31 cellular contexts compared by ENCODE assay signal in genomic region chr10:48411510-48411909, GRCh38.
"Had no signal": no experiment of that assay in that cellular context is flagged by ENCODE, and none has a peak within 500 bp of the region (broad histone marks: within the 10 kb centered on the region; RNA-seq: fewer than 3 reads in every experiment).

No MANE protein-coding gene starts in this region.

- H3K27ac Mint-ChIP-seq: naive B cell; natural killer cell; nephron; neural progenitor cell; progenitor cell of endocrine pancreas; stimulated activated memory B cell treated with anti-CD40 and anti-IgM and Interleukin-4, amounts not matched to agents 10 μg/mL and 1 μg/mL and 100 μg/mL, for 72 hours; stimulated activated naive CD8-positive, alpha-beta T cell treated with anti-CD3 and anti-CD28 coated beads, Interleukin-15, amount 100 ng/mL, for 72 hours; type B pancreatic cell had no signal

- H3K9me3 ChIP-seq: ovary, suprapubic skin, testis had no signal

- H2AFZ ChIP-seq: neural progenitor cell, parathyroid adenoma had no signal

- H3K4me1 ChIP-seq: neural progenitor cell, parathyroid adenoma, psoas muscle, spleen, suprapubic skin, testis, transverse colon, vagina had no signal

- DNase-seq: naive B cell; natural killer cell; occipital lobe; ovary; psoas muscle; right cardiac atrium; spleen; stimulated activated CD4-positive, alpha-beta T cell treated with anti-CD3 and anti-CD28 coated beads, Interleukin-12 subunit alpha, Interleukin-12 subunit beta, amount 100 ng/mL, for 4 hours; stimulated activated CD4-positive, alpha-beta T cell treated with anti-CD3 and anti-CD28 coated beads, Interleukin-1b, Interleukin-23, amount 100 ng/mL, for 48 hours; stimulated activated CD4-positive, alpha-beta T cell treated with anti-CD3 and anti-CD28 coated beads, Interleukin-4, amount 100 ng/mL, for 1 hour; stimulated activated CD4-positive, alpha-beta T cell treated with anti-CD3 and anti-CD28 coated beads, Interleukin-4, amount 100 ng/mL, for 4 hours; stimulated activated CD8-positive, alpha-beta memory T cell treated with anti-CD3 and anti-CD28 coated beads, Interleukin-4, amount 100 ng/mL, for 48 hours; stimulated activated naive CD4-positive, alpha-beta T cell; stimulated activated naive CD8-positive, alpha-beta T cell treated with anti-CD3 and anti-CD28 coated beads, Interleukin-15, amount 100 ng/mL, for 72 hours; stimulated activated naive CD8-positive, alpha-beta T cell treated with anti-CD3 and anti-CD28 coated beads, Interleukin-15, Interleukin-2, amounts not matched to agents 100 U/mL and 50 U/mL, for 24 hours; substantia nigra; testis; tibial artery; transverse colon had no signal

- H3K36me3 ChIP-seq: ovary had no signal

- H3K27me3 ChIP-seq: neural progenitor cell, ovary, spleen, suprapubic skin, testis, tibial artery, transverse colon, vagina had no signal

- H3K9ac ChIP-seq: neural progenitor cell, parathyroid adenoma had no signal

- H3K4me3 ChIP-seq: neural progenitor cell, ovary, psoas muscle, skin epidermis, smooth muscle cell, spleen, suprapubic skin, testis, tibial artery, transverse colon, vagina had no signal

- H3K27me3 Mint-ChIP-seq: naive B cell; progenitor cell of endocrine pancreas; stimulated activated memory B cell treated with anti-CD40 and anti-IgM and Interleukin-4, amounts not matched to agents 10 μg/mL and 1 μg/mL and 100 μg/mL, for 72 hours; stimulated activated naive CD8-positive, alpha-beta T cell treated with anti-CD3 and anti-CD28 coated beads, Interleukin-15, amount 100 ng/mL, for 72 hours; type B pancreatic cell had no signal

- H3K4me2 ChIP-seq: neural progenitor cell, smooth muscle cell had no signal

- H3K4me3 Mint-ChIP-seq: naive B cell; natural killer cell; nephron; neural progenitor cell; stimulated activated memory B cell treated with anti-CD40 and anti-IgM and Interleukin-4, amounts not matched to agents 10 μg/mL and 1 μg/mL and 100 μg/mL, for 72 hours; stimulated activated naive CD8-positive, alpha-beta T cell treated with anti-CD3 and anti-CD28 coated beads, Interleukin-15, amount 100 ng/mL, for 72 hours; type B pancreatic cell had no signal

- ATAC-seq: natural killer cell; psoas muscle; right cardiac atrium; sciatic nerve; stimulated activated memory B cell treated with anti-CD40 and anti-IgM and Interleukin-4, amounts not matched to agents 10 μg/mL and 1 μg/mL and 100 μg/mL, for 72 hours; stimulated activated naive CD8-positive, alpha-beta T cell treated with anti-CD3 and anti-CD28 coated beads, Interleukin-15, amount 100 ng/mL, for 72 hours; stimulated activated naive CD8-positive, alpha-beta T cell treated with anti-CD3 and anti-CD28 coated beads, Interleukin-15, Interleukin-2, amounts not matched to agents 100 U/mL and 50 U/mL, for 24 hours had no signal

- H3K4me1 Mint-ChIP-seq: naive B cell; natural killer cell; nephron; neural progenitor cell; stimulated activated memory B cell treated with anti-CD40 and anti-IgM and Interleukin-4, amounts not matched to agents 10 μg/mL and 1 μg/mL and 100 μg/mL, for 72 hours; stimulated activated naive CD8-positive, alpha-beta T cell treated with anti-CD3 and anti-CD28 coated beads, Interleukin-15, amount 100 ng/mL, for 72 hours had no signal

- FAIRE-seq: urothelium cell line had no signal

- H3K27ac ChIP-seq: neural progenitor cell, ovary, parathyroid adenoma, psoas muscle, skin epidermis, spleen, suprapubic skin, testis, tibial artery, transverse colon, vagina had no signal
